ENCODE assay signal across 10 cellular contexts in genomic region chr9:110101531-110102161, GRCh38.
DNase-seq lines count a peak whose midpoint lies in the region; ATAC-seq and FAIRE-seq lines count a peak whose summit lies in the region.
"Had no signal": no experiment of that assay in that cellular context is flagged by ENCODE, and none has a peak within 500 bp of the region (broad histone marks: within the 10 kb centered on the region; RNA-seq: fewer than 3 reads in every experiment).

No MANE protein-coding gene starts in this region.

- no peak for FAIRE-seq in RCC 7860 (lab: Jason Lieb, UNC)

- DNase-seq in myocyte (ENCODE audit: low read depth), result peak; percentile 96
- no peak for DNase-seq in T1000 (lab: John Stamatoyannopoulos, UW)
- DNase-seq in NK-92 (lab: John Stamatoyannopoulos, UW; ENCODE audit: unreplicated experiment), result no peak
- DNase-seq in DMS153 treated with DMSO at 0.1 percent for 48 hours (lab: John Stamatoyannopoulos, UW; ENCODE audit: unreplicated experiment), result no peak
- no peak for DNase-seq in RCC 7860 (ENCODE audit: low spot score)
- DNase-seq: cortex of kidney, trophoblast cell had no signal

- ATAC-seq in GM18858 (IDR thresholded peaks at IDR 0.05; ENCODE audit: unreplicated experiment) (peak; percentile 64), GM21717 (IDR thresholded peaks at IDR 0.05; ENCODE audit: unreplicated experiment) (peak; percentile 77), HG03457 (IDR thresholded peaks at IDR 0.05; ENCODE audit: unreplicated experiment) (peak; percentile 89)
